Comparison of ENCODE assay signal across 1 cellular context in genomic region chr10:92697663-92698511, GRCh38.
TF ChIP-seq lines count a peak whose summit lies in the region.

No MANE protein-coding gene starts in this region.

TF ChIP-seq in K562, 482 proteins besides CTCF, POLR2A, EP300 and RAD21 (continued from another document):
- TF ChIP-seq E2F1 (CRISPR knock-in tag; IDR thresholded peaks at IDR 0.05) (no peak), ZFPM2 (CRISPR knock-in tag; IDR thresholded peaks at IDR 0.05) (no peak), HNRNPLL (IDR thresholded peaks at IDR 0.05; ENCODE audit: low read depth, low read length, poor library complexity, severe bottlenecking) (no peak), ZKSCAN3 (CRISPR knock-in tag; IDR thresholded peaks at IDR 0.05) (no peak), STAT5B (CRISPR knock-in tag; IDR thresholded peaks at IDR 0.05) (no peak), CHD4 (IDR thresholded peaks at IDR 0.05; ENCODE audit: insufficient read depth, insufficient replicate concordance, low read depth, low read length, poor library complexity, severe bottlenecking) (no peak), PURB (CRISPR knock-in tag; IDR thresholded peaks at IDR 0.05; ENCODE audit: low read depth) (no peak), NFE2 (IDR thresholded peaks at IDR 0.05; ENCODE audit: low read depth) (no peak), FOXM1 (IDR thresholded peaks at IDR 0.05; ENCODE audit: low read depth) (no peak), FOXM1 (CRISPR knock-in tag; IDR thresholded peaks at IDR 0.05; ENCODE audit: low read depth) (no peak), KAT8 (IDR thresholded peaks at IDR 0.05; ENCODE audit: low read depth) (no peak), ZNF707 (CRISPR knock-in tag; conservative IDR thresholded peaks at IDR 0.05) (no peak), TOE1 (IDR thresholded peaks at IDR 0.05; ENCODE audit: borderline replicate concordance) (no peak), TOE1 (CRISPR knock-in tag; IDR thresholded peaks at IDR 0.05; ENCODE audit: borderline replicate concordance, low read depth) (no peak), ZNF589 (CRISPR knock-in tag; IDR thresholded peaks at IDR 0.05; ENCODE audit: low read depth) (no peak), RUNX1 (IDR thresholded peaks at IDR 0.05; ENCODE audit: low read depth) (no peak), SMAD4 (CRISPR knock-in tag; conservative IDR thresholded peaks at IDR 0.05) (no peak), POLR3G (IDR thresholded peaks at IDR 0.05; ENCODE audit: extremely low read depth, insufficient read length, insufficient replicate concordance) (no peak), ZNF584 (CRISPR knock-in tag; IDR thresholded peaks at IDR 0.05; ENCODE audit: low read depth) (no peak), SAFB2 (IDR thresholded peaks at IDR 0.05; ENCODE audit: borderline replicate concordance, low read depth, low read length, severe bottlenecking) (no peak), GTF2E2 (tag; IDR thresholded peaks at IDR 0.05) (0 out of 2 replicates have a peak, but pooled peaks have one; percentile 38), GATAD2B (IDR thresholded peaks at IDR 0.05; ENCODE audit: borderline replicate concordance) (no peak), MTA1 (IDR thresholded peaks at IDR 0.05; ENCODE audit: borderline replicate concordance) (peak; percentile 22; the same call in 1 of the 2 replicates), SNIP1 (IDR thresholded peaks at IDR 0.05; ENCODE audit: low read depth) (no peak), ZNF165 (CRISPR knock-in tag; IDR thresholded peaks at IDR 0.05; ENCODE audit: borderline replicate concordance) (no peak), ZNF280A (IDR thresholded peaks at IDR 0.05; ENCODE audit: low read depth, partially characterized antibody) (no peak), HDAC6 (IDR thresholded peaks at IDR 0.05; ENCODE audit: low read depth, low read length) (no peak), RFX1 (IDR thresholded peaks at IDR 0.05) (no peak), HCFC1 (IDR thresholded peaks at IDR 0.05; ENCODE audit: low read depth, low read length) (no peak), JUND (IDR thresholded peaks at IDR 0.05; ENCODE audit: borderline replicate concordance, low read depth, low read length) (no peak), JUND (tag; IDR thresholded peaks at IDR 0.05; ENCODE audit: borderline replicate concordance, low read depth, low read length) (no peak; the same call in 2 of the 3 replicates), ZNF212 (CRISPR knock-in tag; IDR thresholded peaks at IDR 0.05) (no peak), KLF6 (CRISPR knock-in tag; IDR thresholded peaks at IDR 0.05; ENCODE audit: borderline replicate concordance) (no peak), CCNT2 (IDR thresholded peaks at IDR 0.05; ENCODE audit: borderline replicate concordance, extremely low read depth, insufficient read length, low read depth, low read length) (no peak), ZKSCAN1 (IDR thresholded peaks at IDR 0.05; ENCODE audit: low read depth, low read length) (no peak), MEF2D (tag; conservative IDR thresholded peaks at IDR 0.05; ENCODE audit: low read depth) (no peak), HNRNPUL1 (IDR thresholded peaks at IDR 0.05; ENCODE audit: low read length) (no peak), ZEB2 (IDR thresholded peaks at IDR 0.05) (0 out of 2 replicates have a peak, but pooled peaks have one; percentile 43), ZNF445 (CRISPR knock-in tag; IDR thresholded peaks at IDR 0.05; ENCODE audit: low read depth) (no peak)
- TF ChIP-seq, protein P1, sequence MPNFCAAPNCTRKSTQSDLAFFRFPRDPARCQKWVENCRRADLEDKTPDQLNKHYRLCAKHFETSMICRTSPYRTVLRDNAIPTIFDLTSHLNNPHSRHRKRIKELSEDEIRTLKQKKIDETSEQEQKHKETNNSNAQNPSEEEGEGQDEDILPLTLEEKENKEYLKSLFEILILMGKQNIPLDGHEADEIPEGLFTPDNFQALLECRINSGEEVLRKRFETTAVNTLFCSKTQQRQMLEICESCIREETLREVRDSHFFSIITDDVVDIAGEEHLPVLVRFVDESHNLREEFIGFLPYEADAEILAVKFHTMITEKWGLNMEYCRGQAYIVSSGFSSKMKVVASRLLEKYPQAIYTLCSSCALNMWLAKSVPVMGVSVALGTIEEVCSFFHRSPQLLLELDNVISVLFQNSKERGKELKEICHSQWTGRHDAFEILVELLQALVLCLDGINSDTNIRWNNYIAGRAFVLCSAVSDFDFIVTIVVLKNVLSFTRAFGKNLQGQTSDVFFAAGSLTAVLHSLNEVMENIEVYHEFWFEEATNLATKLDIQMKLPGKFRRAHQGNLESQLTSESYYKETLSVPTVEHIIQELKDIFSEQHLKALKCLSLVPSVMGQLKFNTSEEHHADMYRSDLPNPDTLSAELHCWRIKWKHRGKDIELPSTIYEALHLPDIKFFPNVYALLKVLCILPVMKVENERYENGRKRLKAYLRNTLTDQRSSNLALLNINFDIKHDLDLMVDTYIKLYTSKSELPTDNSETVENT (CRISPR knock-in tag; IDR thresholded peaks at IDR 0.05), result no peak
- TF ChIP-seq, protein P2, sequence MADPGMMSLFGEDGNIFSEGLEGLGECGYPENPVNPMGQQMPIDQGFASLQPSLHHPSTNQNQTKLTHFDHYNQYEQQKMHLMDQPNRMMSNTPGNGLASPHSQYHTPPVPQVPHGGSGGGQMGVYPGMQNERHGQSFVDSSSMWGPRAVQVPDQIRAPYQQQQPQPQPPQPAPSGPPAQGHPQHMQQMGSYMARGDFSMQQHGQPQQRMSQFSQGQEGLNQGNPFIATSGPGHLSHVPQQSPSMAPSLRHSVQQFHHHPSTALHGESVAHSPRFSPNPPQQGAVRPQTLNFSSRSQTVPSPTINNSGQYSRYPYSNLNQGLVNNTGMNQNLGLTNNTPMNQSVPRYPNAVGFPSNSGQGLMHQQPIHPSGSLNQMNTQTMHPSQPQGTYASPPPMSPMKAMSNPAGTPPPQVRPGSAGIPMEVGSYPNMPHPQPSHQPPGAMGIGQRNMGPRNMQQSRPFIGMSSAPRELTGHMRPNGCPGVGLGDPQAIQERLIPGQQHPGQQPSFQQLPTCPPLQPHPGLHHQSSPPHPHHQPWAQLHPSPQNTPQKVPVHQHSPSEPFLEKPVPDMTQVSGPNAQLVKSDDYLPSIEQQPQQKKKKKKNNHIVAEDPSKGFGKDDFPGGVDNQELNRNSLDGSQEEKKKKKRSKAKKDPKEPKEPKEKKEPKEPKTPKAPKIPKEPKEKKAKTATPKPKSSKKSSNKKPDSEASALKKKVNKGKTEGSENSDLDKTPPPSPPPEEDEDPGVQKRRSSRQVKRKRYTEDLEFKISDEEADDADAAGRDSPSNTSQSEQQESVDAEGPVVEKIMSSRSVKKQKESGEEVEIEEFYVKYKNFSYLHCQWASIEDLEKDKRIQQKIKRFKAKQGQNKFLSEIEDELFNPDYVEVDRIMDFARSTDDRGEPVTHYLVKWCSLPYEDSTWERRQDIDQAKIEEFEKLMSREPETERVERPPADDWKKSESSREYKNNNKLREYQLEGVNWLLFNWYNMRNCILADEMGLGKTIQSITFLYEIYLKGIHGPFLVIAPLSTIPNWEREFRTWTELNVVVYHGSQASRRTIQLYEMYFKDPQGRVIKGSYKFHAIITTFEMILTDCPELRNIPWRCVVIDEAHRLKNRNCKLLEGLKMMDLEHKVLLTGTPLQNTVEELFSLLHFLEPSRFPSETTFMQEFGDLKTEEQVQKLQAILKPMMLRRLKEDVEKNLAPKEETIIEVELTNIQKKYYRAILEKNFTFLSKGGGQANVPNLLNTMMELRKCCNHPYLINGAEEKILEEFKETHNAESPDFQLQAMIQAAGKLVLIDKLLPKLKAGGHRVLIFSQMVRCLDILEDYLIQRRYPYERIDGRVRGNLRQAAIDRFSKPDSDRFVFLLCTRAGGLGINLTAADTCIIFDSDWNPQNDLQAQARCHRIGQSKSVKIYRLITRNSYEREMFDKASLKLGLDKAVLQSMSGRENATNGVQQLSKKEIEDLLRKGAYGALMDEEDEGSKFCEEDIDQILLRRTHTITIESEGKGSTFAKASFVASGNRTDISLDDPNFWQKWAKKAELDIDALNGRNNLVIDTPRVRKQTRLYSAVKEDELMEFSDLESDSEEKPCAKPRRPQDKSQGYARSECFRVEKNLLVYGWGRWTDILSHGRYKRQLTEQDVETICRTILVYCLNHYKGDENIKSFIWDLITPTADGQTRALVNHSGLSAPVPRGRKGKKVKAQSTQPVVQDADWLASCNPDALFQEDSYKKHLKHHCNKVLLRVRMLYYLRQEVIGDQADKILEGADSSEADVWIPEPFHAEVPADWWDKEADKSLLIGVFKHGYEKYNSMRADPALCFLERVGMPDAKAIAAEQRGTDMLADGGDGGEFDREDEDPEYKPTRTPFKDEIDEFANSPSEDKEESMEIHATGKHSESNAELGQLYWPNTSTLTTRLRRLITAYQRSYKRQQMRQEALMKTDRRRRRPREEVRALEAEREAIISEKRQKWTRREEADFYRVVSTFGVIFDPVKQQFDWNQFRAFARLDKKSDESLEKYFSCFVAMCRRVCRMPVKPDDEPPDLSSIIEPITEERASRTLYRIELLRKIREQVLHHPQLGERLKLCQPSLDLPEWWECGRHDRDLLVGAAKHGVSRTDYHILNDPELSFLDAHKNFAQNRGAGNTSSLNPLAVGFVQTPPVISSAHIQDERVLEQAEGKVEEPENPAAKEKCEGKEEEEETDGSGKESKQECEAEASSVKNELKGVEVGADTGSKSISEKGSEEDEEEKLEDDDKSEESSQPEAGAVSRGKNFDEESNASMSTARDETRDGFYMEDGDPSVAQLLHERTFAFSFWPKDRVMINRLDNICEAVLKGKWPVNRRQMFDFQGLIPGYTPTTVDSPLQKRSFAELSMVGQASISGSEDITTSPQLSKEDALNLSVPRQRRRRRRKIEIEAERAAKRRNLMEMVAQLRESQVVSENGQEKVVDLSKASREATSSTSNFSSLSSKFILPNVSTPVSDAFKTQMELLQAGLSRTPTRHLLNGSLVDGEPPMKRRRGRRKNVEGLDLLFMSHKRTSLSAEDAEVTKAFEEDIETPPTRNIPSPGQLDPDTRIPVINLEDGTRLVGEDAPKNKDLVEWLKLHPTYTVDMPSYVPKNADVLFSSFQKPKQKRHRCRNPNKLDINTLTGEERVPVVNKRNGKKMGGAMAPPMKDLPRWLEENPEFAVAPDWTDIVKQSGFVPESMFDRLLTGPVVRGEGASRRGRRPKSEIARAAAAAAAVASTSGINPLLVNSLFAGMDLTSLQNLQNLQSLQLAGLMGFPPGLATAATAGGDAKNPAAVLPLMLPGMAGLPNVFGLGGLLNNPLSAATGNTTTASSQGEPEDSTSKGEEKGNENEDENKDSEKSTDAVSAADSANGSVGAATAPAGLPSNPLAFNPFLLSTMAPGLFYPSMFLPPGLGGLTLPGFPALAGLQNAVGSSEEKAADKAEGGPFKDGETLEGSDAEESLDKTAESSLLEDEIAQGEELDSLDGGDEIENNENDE (IDR thresholded peaks at IDR 0.05; ENCODE audit: low read depth, low read length), result no peak
- TF ChIP-seq, protein P3, sequence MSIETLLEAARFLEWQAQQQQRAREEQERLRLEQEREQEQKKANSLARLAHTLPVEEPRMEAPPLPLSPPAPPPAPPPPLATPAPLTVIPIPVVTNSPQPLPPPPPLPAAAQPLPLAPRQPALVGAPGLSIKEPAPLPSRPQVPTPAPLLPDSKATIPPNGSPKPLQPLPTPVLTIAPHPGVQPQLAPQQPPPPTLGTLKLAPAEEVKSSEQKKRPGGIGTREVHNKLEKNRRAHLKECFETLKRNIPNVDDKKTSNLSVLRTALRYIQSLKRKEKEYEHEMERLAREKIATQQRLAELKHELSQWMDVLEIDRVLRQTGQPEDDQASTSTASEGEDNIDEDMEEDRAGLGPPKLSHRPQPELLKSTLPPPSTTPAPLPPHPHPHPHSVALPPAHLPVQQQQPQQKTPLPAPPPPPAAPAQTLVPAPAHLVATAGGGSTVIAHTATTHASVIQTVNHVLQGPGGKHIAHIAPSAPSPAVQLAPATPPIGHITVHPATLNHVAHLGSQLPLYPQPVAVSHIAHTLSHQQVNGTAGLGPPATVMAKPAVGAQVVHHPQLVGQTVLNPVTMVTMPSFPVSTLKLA (conservative IDR thresholded peaks at IDR 0.05), result no peak
- TF ChIP-seq, protein P4, sequence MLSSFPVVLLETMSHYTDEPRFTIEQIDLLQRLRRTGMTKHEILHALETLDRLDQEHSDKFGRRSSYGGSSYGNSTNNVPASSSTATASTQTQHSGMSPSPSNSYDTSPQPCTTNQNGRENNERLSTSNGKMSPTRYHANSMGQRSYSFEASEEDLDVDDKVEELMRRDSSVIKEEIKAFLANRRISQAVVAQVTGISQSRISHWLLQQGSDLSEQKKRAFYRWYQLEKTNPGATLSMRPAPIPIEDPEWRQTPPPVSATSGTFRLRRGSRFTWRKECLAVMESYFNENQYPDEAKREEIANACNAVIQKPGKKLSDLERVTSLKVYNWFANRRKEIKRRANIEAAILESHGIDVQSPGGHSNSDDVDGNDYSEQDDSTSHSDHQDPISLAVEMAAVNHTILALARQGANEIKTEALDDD (IDR thresholded peaks at IDR 0.05), result no peak
